In genomic region chr16:57999366-57999970, GRCh38 we compare ENCODE assay signal across 8 cellular contexts. TPM values are rescaled to one million over a fixed set of nuclear protein-coding genes. Genes with fewer than 3 reads are reported as not detected.
DNase-seq lines count a peak whose midpoint lies in the region; ATAC-seq and TF ChIP-seq lines count a peak whose summit lies in the region.

No MANE protein-coding gene starts in this region.

- H3K27me3 Mint-ChIP-seq in CD4-positive, alpha-beta memory T cell = no peaks in the 10 kb centered on the region

- peak; percentile 53 to 61 (median 54) for DNase-seq in CD4-positive, alpha-beta memory T cell
- peak; percentile 7 for DNase-seq in activated T-cell treated with anti-CD3 and anti-CD28 coated beads for 24 hours (ENCODE audit: low read depth)
- peak; percentile 51 for DNase-seq in fibroblast of mammary gland (ENCODE audit: low read depth)
- DNase-seq in medulla oblongata (ENCODE audit: extremely low spot score) = no peak
- no peak for DNase-seq in left lobe of liver (ENCODE audit: low spot score)

- H3K4me3 ChIP-seq in CD4-positive, alpha-beta memory T cell (ENCODE audit: low read length in 2 of 2) = peak overlapping the region; percentile 58 to 65
- peak overlapping the region; percentile 79 for H3K4me3 ChIP-seq in HUES6 (ENCODE audit: low read depth, low read length)
- H3K4me3 ChIP-seq in fibroblast of mammary gland (ENCODE audit: control insufficient read depth, low read depth, low read length) = peak overlapping the region; percentile 54
- peak overlapping the region; percentile 61 for H3K4me3 ChIP-seq in parathyroid adenoma (ENCODE audit: low read depth, low read length)

- peaks cover 2% of the 10 kb centered on the region for H3K79me2 ChIP-seq in parathyroid adenoma

- H3K4me3 Mint-ChIP-seq in CD4-positive, alpha-beta memory T cell = peak overlapping the region; percentile 71 to 89 (median 86)

- H3K9me3 ChIP-seq in CD4-positive, alpha-beta memory T cell (ENCODE audit: control insufficient read depth in 1 of 2, low read length in 2 of 2) = no peaks in the 10 kb centered on the region
- H3K9me3 ChIP-seq in HUES6 (ENCODE audit: control insufficient read depth, insufficient read depth, low read depth, low read length) (no peaks in the 10 kb centered on the region), parathyroid adenoma (ENCODE audit: control insufficient read depth, low read length) (no peaks in the 10 kb centered on the region)

- peak overlapping the region; percentile 72 for H2AFZ ChIP-seq in parathyroid adenoma

- H3K4me1 ChIP-seq in CD4-positive, alpha-beta memory T cell (ENCODE audit: insufficient read depth, low read length) = peaks cover 62% of the 10 kb centered on the region
- H3K4me1 ChIP-seq in HUES6 (ENCODE audit: control insufficient read depth, insufficient read depth, low read length) = peaks cover 24% of the 10 kb centered on the region
- H3K4me1 ChIP-seq in parathyroid adenoma = peaks cover 8% of the 10 kb centered on the region

- ATAC-seq in GM18519 (IDR thresholded peaks at IDR 0.05; ENCODE audit: low FRiP score, unreplicated experiment) (no peak), left lobe of liver (no peak)

- H3K27me3 ChIP-seq in CD4-positive, alpha-beta memory T cell (ENCODE audit: insufficient read depth, low read length) = no peaks in the 10 kb centered on the region
- H3K27me3 ChIP-seq in HUES6 (ENCODE audit: control insufficient read depth, insufficient read depth, low read length) = no peaks in the 10 kb centered on the region
- H3K27me3 ChIP-seq in parathyroid adenoma (ENCODE audit: control insufficient read depth, insufficient read depth, low read length) = no peaks in the 10 kb centered on the region

- H3K4me2 ChIP-seq in parathyroid adenoma (ENCODE audit: low read length) = peak overlapping the region; percentile 93

- peaks cover 19% of the 10 kb centered on the region for H3K36me3 ChIP-seq in CD4-positive, alpha-beta memory T cell (ENCODE audit: insufficient read depth, low read length)
- H3K36me3 ChIP-seq in HUES6 (ENCODE audit: control insufficient read depth, insufficient read depth, low read length) = peaks cover 34% of the 10 kb centered on the region
- no peaks in the 10 kb centered on the region for H3K36me3 ChIP-seq in parathyroid adenoma (ENCODE audit: control insufficient read depth, insufficient read depth, low read length)

- H3K4me1 Mint-ChIP-seq in CD4-positive, alpha-beta memory T cell = peaks cover 40 to 81% (median 57%) of the 10 kb centered on the region in 4 donors

- CTCF ChIA-PET in CD4-positive, alpha-beta memory T cell (lab: Charles Lee; ENCODE audit: partially characterized antibody) = interaction anchor here (0.9 to 12.6 kb wide), 11 partner anchors 13 to 393 kb away, joined by 3 to 115 read pairs (median 4); partner anchors contain the start of gene GINS3

- peak overlapping the region; percentile 48 for H3K9ac ChIP-seq in HUES6 (ENCODE audit: low read length)
- peak overlapping the region; percentile 38 for H3K9ac ChIP-seq in parathyroid adenoma

- peak overlapping the region; percentile 79 to 94 (median 90) for H3K27ac Mint-ChIP-seq in CD4-positive, alpha-beta memory T cell

- no peak for TF ChIP-seq CTCF in fibroblast of mammary gland (conservative IDR thresholded peaks at IDR 0.05; ENCODE audit: control insufficient read depth, insufficient read depth, low read depth, low read length)
- no peak for TF ChIP-seq CTCF in parathyroid adenoma (IDR thresholded peaks at IDR 0.05)

- intact Hi-C loops in CD4-positive, alpha-beta memory T cell (cut with micrococcal nuclease) = loop anchor here (1.0 kb wide), 1 partner anchor 130 kb away; the partner anchor contains the start of gene CFAP20

- H3K27ac ChIP-seq in CD4-positive, alpha-beta memory T cell (ENCODE audit: low read depth, low read length) = peak overlapping the region; percentile 75
- H3K27ac ChIP-seq in HUES6 (ENCODE audit: low read depth, low read length) = no peak overlapping the region
- H3K27ac ChIP-seq in parathyroid adenoma = peak overlapping the region; percentile 62

- H3K36me3 Mint-ChIP-seq in CD4-positive, alpha-beta memory T cell = peaks cover 17 to 52% of the 10 kb centered on the region in 2 donors

- H3K9me3 Mint-ChIP-seq in CD4-positive, alpha-beta memory T cell = peaks cover 0 to 3% (median 0%) of the 10 kb centered on the region in 8 donors

- POLR2A ChIA-PET in CD4-positive, alpha-beta memory T cell (lab: Charles Lee; ENCODE audit: partially characterized antibody) = interaction anchor here (1.0 to 6.7 kb wide), 15 partner anchors 7 to 393 kb away, joined by 3 to 83 read pairs (median 5); partner anchors contain the start of genes CFAP20, GINS3 and KATNB1

RNA-seq across cellular contexts. Expression of gene ZNF319, which starts 1.0 kb away (rescaled TPM):
- total RNA-seq in CD4-positive, alpha-beta memory T cell = 10 to 100 TPM; 19.7 to 20.5 TPM
- polyA plus RNA-seq in CD4-positive, alpha-beta memory T cell = 10 to 100 TPM in 1 of 2 donors, 1 to 10 TPM in 1; 2.3 to 16.5 TPM
- 3.6 TPM for total RNA-seq in left lobe of liver

RNA-seq across cellular contexts. Expression of gene USB1, which starts 1.7 kb away (rescaled TPM):
- 10 to 100 TPM; 36.4 to 39.5 TPM for total RNA-seq in CD4-positive, alpha-beta memory T cell
- polyA plus RNA-seq in CD4-positive, alpha-beta memory T cell = 10 to 100 TPM; 35.3 to 45.2 TPM
- total RNA-seq in left lobe of liver = 28.4 TPM

RNA-seq across cellular contexts. Expression of gene MMP15, which starts 26.1 kb away (rescaled TPM):
- 1 to 10 TPM; 1.6 to 1.8 TPM for total RNA-seq in CD4-positive, alpha-beta memory T cell
- under 1 TPM in 1 of 2 donors, not detected in 1; 0.21 TPM for polyA plus RNA-seq in CD4-positive, alpha-beta memory T cell
- 39.5 TPM for total RNA-seq in left lobe of liver

RNA-seq across cellular contexts. Expression of gene CNGB1, which starts 28.5 kb away (rescaled TPM):
- not detected for total RNA-seq in CD4-positive, alpha-beta memory T cell
- polyA plus RNA-seq in CD4-positive, alpha-beta memory T cell = not detected
- total RNA-seq in left lobe of liver = not detected

Comparison
In these comparisons a context has a peak if more than half of its experiments do, and no peak if none do; other contexts are left out.
1. DNase-seq: peak in CD4-positive, alpha-beta memory T cell (5 of 5), activated T-cell treated with anti-CD3 and anti-CD28 coated beads for 24 hours (single experiment) and fibroblast of mammary gland (single experiment); none in medulla oblongata (single experiment) and left lobe of liver (single experiment).
2. RNA of gene MMP15, which starts 26.1 kb away (total RNA-seq): 39.5 TPM in left lobe of liver (single experiment); 1.6 to 1.8 TPM in CD4-positive, alpha-beta memory T cell; every median in the first group is over 10 times any median in the second.
3. Peak in every context shown above with its lines, with median percentiles within 50 percentile points of each other: H3K4me3 ChIP-seq.